ENCODE assay signal across 23 cellular contexts in genomic region chr2:19671907-19672306, GRCh38.
"Had no signal": no experiment of that assay in that cellular context is flagged by ENCODE, and none has a peak within 500 bp of the region (broad histone marks: within the 10 kb centered on the region; RNA-seq: fewer than 3 reads in every experiment).

No MANE protein-coding gene starts in this region.

- H3K36me3 Mint-ChIP-seq: memory B cell; natural killer cell treated with Interleukin-12 subunit alpha and Interleukin-12 subunit beta and Interleukin-15 and Interleukin-18, amount 100 ng/mL, for 72 hours; stimulated activated naive B cell treated with anti-CD40 and anti-IgM and Interleukin-4, amounts not matched to agents 10 μg/mL and 1 μg/mL and 100 μg/mL, for 72 hours had no signal

- H3K4me1 ChIP-seq: lower lobe of right lung, parathyroid adenoma, prostate gland, spleen, testis had no signal

- H3K4me1 Mint-ChIP-seq: memory B cell; stimulated activated naive B cell treated with anti-CD40 and anti-IgM and Interleukin-4, amounts not matched to agents 10 μg/mL and 1 μg/mL and 100 μg/mL, for 72 hours; stimulated activated naive CD8-positive, alpha-beta T cell treated with anti-CD3 and anti-CD28 coated beads, Interleukin-15, amount 100 ng/mL, for 72 hours had no signal

- H3K27me3 ChIP-seq: esophagus muscularis mucosa, gastrocnemius medialis, heart right ventricle, testis, tibial nerve had no signal

- H3K27ac ChIP-seq: epithelial cell of prostate, esophagus muscularis mucosa, gastrocnemius medialis, heart right ventricle, left ventricle myocardium inferior, lower lobe of right lung, parathyroid adenoma, prostate gland, spleen, testis, tibial nerve had no signal

- H3K36me3 ChIP-seq: esophagus muscularis mucosa, gastrocnemius medialis, heart right ventricle, left ventricle myocardium inferior, lower lobe of right lung, prostate gland, spleen, tibial nerve had no signal

- H3K9me3 Mint-ChIP-seq: memory B cell; natural killer cell treated with Interleukin-12 subunit alpha and Interleukin-12 subunit beta and Interleukin-15 and Interleukin-18, amount 100 ng/mL, for 72 hours; stimulated activated naive B cell treated with anti-CD40 and anti-IgM and Interleukin-4, amounts not matched to agents 10 μg/mL and 1 μg/mL and 100 μg/mL, for 72 hours; stimulated activated naive CD8-positive, alpha-beta T cell treated with anti-CD3 and anti-CD28 coated beads, Interleukin-15, amount 100 ng/mL, for 72 hours had no signal

- H3K4me3 Mint-ChIP-seq: memory B cell; natural killer cell treated with Interleukin-12 subunit alpha and Interleukin-12 subunit beta and Interleukin-15 and Interleukin-18, amount 100 ng/mL, for 72 hours; stimulated activated naive B cell treated with anti-CD40 and anti-IgM and Interleukin-4, amounts not matched to agents 10 μg/mL and 1 μg/mL and 100 μg/mL, for 72 hours; stimulated activated naive CD8-positive, alpha-beta T cell treated with anti-CD3 and anti-CD28 coated beads, Interleukin-15, amount 100 ng/mL, for 72 hours had no signal

- H3K79me2 ChIP-seq: parathyroid adenoma had no signal

- H2AFZ ChIP-seq: parathyroid adenoma had no signal

- H3K27ac Mint-ChIP-seq: memory B cell; natural killer cell treated with Interleukin-12 subunit alpha and Interleukin-12 subunit beta and Interleukin-15 and Interleukin-18, amount 100 ng/mL, for 72 hours; stimulated activated naive B cell treated with anti-CD40 and anti-IgM and Interleukin-4, amounts not matched to agents 10 μg/mL and 1 μg/mL and 100 μg/mL, for 72 hours; stimulated activated naive CD8-positive, alpha-beta T cell treated with anti-CD3 and anti-CD28 coated beads, Interleukin-15, amount 100 ng/mL, for 72 hours had no signal

- DNase-seq: effector memory CD4-positive, alpha-beta T cell; gastrocnemius medialis; heart right ventricle; hypothalamus; left cardiac atrium; left ventricle myocardium inferior; lower lobe of right lung; midbrain; retina; spleen; stimulated activated CD4-positive, alpha-beta T cell treated with anti-CD3 and anti-CD28 coated beads, Interleukin-15, amount 100 ng/mL, for 24 hours; stimulated activated CD4-positive, alpha-beta T cell treated with anti-CD3 and anti-CD28 coated beads, Interleukin-1b, Interleukin-23, amount 100 ng/mL, for 48 hours; stimulated activated CD4-positive, alpha-beta T cell treated with anti-CD3 and anti-CD28 coated beads, Interleukin-4, amount 100 ng/mL, for 24 hours; stimulated activated naive B cell treated with anti-CD40 and anti-IgM and Interleukin-4, amounts not matched to agents 10 μg/mL and 1 μg/mL and 100 μg/mL, for 72 hours; stimulated activated naive CD8-positive, alpha-beta T cell treated with anti-CD3 and anti-CD28 coated beads, Interleukin-15, amount 100 ng/mL, for 72 hours; testis had no signal

- H3K4me3 ChIP-seq: esophagus muscularis mucosa, gastrocnemius medialis, heart right ventricle, left ventricle myocardium inferior, lower lobe of right lung, prostate gland, spleen, testis, tibial nerve had no signal

- H3K9me3 ChIP-seq: esophagus muscularis mucosa, gastrocnemius medialis, heart right ventricle, left ventricle myocardium inferior, lower lobe of right lung, prostate gland, spleen, testis, tibial nerve had no signal
